Comparison of ENCODE assay signal across 15 cellular contexts in genomic region chr17:75509528-75510258, GRCh38. TPM values are rescaled to one million over a fixed set of nuclear protein-coding genes. Genes with fewer than 3 reads are reported as not detected.
DNase-seq lines count a peak whose midpoint lies in the region; ATAC-seq and TF ChIP-seq lines count a peak whose summit lies in the region.
"Had no signal": no experiment of that assay in that cellular context is flagged by ENCODE, and none has a peak within 500 bp of the region (broad histone marks: within the 10 kb centered on the region; RNA-seq: fewer than 3 reads in every experiment).

No MANE protein-coding gene starts in this region.

- no peak for DNase-seq in colonic mucosa
- DNase-seq in left ventricle myocardium inferior, result peak; percentile 75
- no peak for DNase-seq in osteocyte (ENCODE audit: extremely low spot score, unreplicated experiment)
- peak; percentile 69 for DNase-seq in upper lobe of right lung
- DNase-seq in midbrain (lab: John Stamatoyannopoulos, UW), result no peak
- DNase-seq in kidney glomerular epithelial cell (lab: John Stamatoyannopoulos, UW), result no peak
- DNase-seq in NCI-H82 treated with DMSO at 0.1 percent for 48 hours (lab: John Stamatoyannopoulos, UW; ENCODE audit: unreplicated experiment), result no peak
- no peak for DNase-seq in HEK293T (ENCODE audit: extremely low spot score)
- DNase-seq: activated naive CD4-positive, alpha-beta T cell; DND-41; left colon; NCI-H146 had no signal

- H3K27ac Mint-ChIP-seq in osteocyte (ENCODE audit: unreplicated experiment), result peak overlapping the region; percentile 60
- H3K27ac Mint-ChIP-seq: CD14-positive monocyte had no signal

- H3K9me3 Mint-ChIP-seq in osteocyte (ENCODE audit: unreplicated experiment), result no peaks in the 10 kb centered on the region

- H3K4me1 Mint-ChIP-seq in osteocyte (ENCODE audit: unreplicated experiment), result peaks cover 40% of the 10 kb centered on the region
- H3K4me1 Mint-ChIP-seq: CD14-positive monocyte had no signal

- H3K27me3 ChIP-seq in colonic mucosa (no peaks in the 10 kb centered on the region), left ventricle myocardium inferior (ENCODE audit: low read depth) (no peaks in the 10 kb centered on the region), upper lobe of right lung (no peaks in the 10 kb centered on the region)

- no peak overlapping the region for H3K4me3 Mint-ChIP-seq in osteocyte (ENCODE audit: unreplicated experiment)
- H3K4me3 Mint-ChIP-seq: CD14-positive monocyte had no signal

- TF ChIP-seq CTCF in colonic mucosa (IDR thresholded peaks at IDR 0.05), result no peak
- TF ChIP-seq CTCF in left ventricle myocardium inferior (IDR thresholded peaks at IDR 0.05; ENCODE audit: borderline replicate concordance), result peak; percentile 8
- TF ChIP-seq CTCF in osteocyte (IDR thresholded peaks at IDR 0.05), result no peak
- no peak for TF ChIP-seq CTCF in upper lobe of right lung (IDR thresholded peaks at IDR 0.05)

- CTCF ChIA-PET in HEK293T (lab: Yijun Ruan, JAX), result no interaction called here

- POLR2A ChIA-PET in HEK293T (lab: Yijun Ruan, JAX), result interaction anchor here (0.7 to 1.5 kb wide), 3 partner anchors 23 to 270 kb away, joined by 3 to 5 read pairs (median 5); partner anchors contain the start of gene MIF4GD

- H3K36me3 Mint-ChIP-seq in osteocyte (ENCODE audit: unreplicated experiment), result peaks cover 9% of the 10 kb centered on the region
- H3K36me3 Mint-ChIP-seq: CD14-positive monocyte had no signal

- H3K9ac ChIP-seq in colonic mucosa (ENCODE audit: low read depth in 2 of 2, low read length in 2 of 2), result peak overlapping the region; percentile 14 to 46

- H3K36me3 ChIP-seq in colonic mucosa (no peaks in the 10 kb centered on the region), left ventricle myocardium inferior (peaks cover 68% of the 10 kb centered on the region), upper lobe of right lung (peaks cover 22% of the 10 kb centered on the region)

- no peaks in the 10 kb centered on the region for H3K9me3 ChIP-seq in colonic mucosa
- no peaks in the 10 kb centered on the region for H3K9me3 ChIP-seq in left ventricle myocardium inferior (replicated peaks)
- H3K9me3 ChIP-seq in upper lobe of right lung, result no peaks in the 10 kb centered on the region

- H3K4me1 ChIP-seq in colonic mucosa (peaks cover 13% of the 10 kb centered on the region), left ventricle myocardium inferior (peaks cover 87% of the 10 kb centered on the region), upper lobe of right lung (peaks cover 31% of the 10 kb centered on the region)

- H3K27ac ChIP-seq in colonic mucosa (no peak overlapping the region), left ventricle myocardium inferior (replicated peaks) (peak overlapping the region; percentile 96), upper lobe of right lung (peak overlapping the region; percentile 67)
- H3K27ac ChIP-seq: HL-60 had no signal

- no peaks in the 10 kb centered on the region for H3K27me3 Mint-ChIP-seq in osteocyte (ENCODE audit: unreplicated experiment)

- H3K4me3 ChIP-seq in colonic mucosa, result no peak overlapping the region
- peak overlapping the region; percentile 95 for H3K4me3 ChIP-seq in left ventricle myocardium inferior
- peak overlapping the region; percentile 87 for H3K4me3 ChIP-seq in upper lobe of right lung

- peak; percentile 43 for ATAC-seq in upper lobe of right lung
- ATAC-seq: SK-N-SH treated with all-trans-retinoic acid at 6 μM for 48 hours had no signal

- intact Hi-C loops in colonic mucosa (cut with DNase I) (loop anchor here (5.0 kb wide), 1 partner anchor 82 kb away; no protein-coding TSS in a partner anchor), left ventricle myocardium inferior (cut with micrococcal nuclease) (loop anchor here (10.0 kb wide), 1 partner anchor 85 kb away; no protein-coding TSS in a partner anchor), upper lobe of right lung (cut with DNase I) (loop anchor here (10.0 kb wide), 1 partner anchor 85 kb away; no protein-coding TSS in a partner anchor)

TF ChIP-seq in HEK293T, 16 proteins besides CTCF, POLR2A, EP300 and RAD21:
- no peak for TF ChIP-seq SP1 (IDR thresholded peaks at IDR 0.05)
- no peak for TF ChIP-seq CTBP1 (IDR thresholded peaks at IDR 0.05; ENCODE audit: borderline replicate concordance)
- TF ChIP-seq FOXM1 (IDR thresholded peaks at IDR 0.05; ENCODE audit: borderline replicate concordance), result no peak
- TF ChIP-seq HDGF (IDR thresholded peaks at IDR 0.05; ENCODE audit: borderline replicate concordance), result no peak
- no peak for TF ChIP-seq SUZ12 (IDR thresholded peaks at IDR 0.05)
- TF ChIP-seq, protein P1, sequence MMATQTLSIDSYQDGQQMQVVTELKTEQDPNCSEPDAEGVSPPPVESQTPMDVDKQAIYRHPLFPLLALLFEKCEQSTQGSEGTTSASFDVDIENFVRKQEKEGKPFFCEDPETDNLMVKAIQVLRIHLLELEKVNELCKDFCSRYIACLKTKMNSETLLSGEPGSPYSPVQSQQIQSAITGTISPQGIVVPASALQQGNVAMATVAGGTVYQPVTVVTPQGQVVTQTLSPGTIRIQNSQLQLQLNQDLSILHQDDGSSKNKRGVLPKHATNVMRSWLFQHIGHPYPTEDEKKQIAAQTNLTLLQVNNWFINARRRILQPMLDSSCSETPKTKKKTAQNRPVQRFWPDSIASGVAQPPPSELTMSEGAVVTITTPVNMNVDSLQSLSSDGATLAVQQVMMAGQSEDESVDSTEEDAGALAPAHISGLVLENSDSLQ (IDR thresholded peaks at IDR 0.05), result no peak
- TF ChIP-seq FOXK2 (IDR thresholded peaks at IDR 0.05), result no peak
- TF ChIP-seq LEF1 (IDR thresholded peaks at IDR 0.05; ENCODE audit: borderline replicate concordance), result no peak
- no peak for TF ChIP-seq NFRKB (IDR thresholded peaks at IDR 0.05)
- no peak for TF ChIP-seq ELF4 (IDR thresholded peaks at IDR 0.05)
- TF ChIP-seq ARNT (IDR thresholded peaks at IDR 0.05), result no peak
- TF ChIP-seq BHLHE40 (IDR thresholded peaks at IDR 0.05; ENCODE audit: borderline replicate concordance), result no peak
- no peak for TF ChIP-seq FOXA1 (IDR thresholded peaks at IDR 0.05)
- no peak for TF ChIP-seq L3MBTL2 (conservative IDR thresholded peaks at IDR 0.05)
- TF ChIP-seq TARDBP (IDR thresholded peaks at IDR 0.05), result no peak
- no peak for TF ChIP-seq ZNF384 (IDR thresholded peaks at IDR 0.05)

RNA-seq across cellular contexts. Expression of gene CASKIN2, which starts 5.6 kb away (rescaled TPM):
- total RNA-seq in colonic mucosa (10 to 100 TPM; 26.5 to 28.6 TPM), left ventricle myocardium inferior (34.3 TPM), osteocyte (28.1 and 32.6 TPM in 2 replicates), upper lobe of right lung (101 TPM)

RNA-seq across cellular contexts. Expression of gene TSEN54, which starts 6.6 kb away (rescaled TPM):
- total RNA-seq in colonic mucosa, result 10 to 100 TPM; 29.7 to 50.7 TPM
- 6.8 TPM for total RNA-seq in left ventricle myocardium inferior
- 12.6 and 23.3 TPM in 2 replicates for total RNA-seq in osteocyte
- total RNA-seq in upper lobe of right lung, result 21.6 TPM

RNA-seq across cellular contexts. Expression of gene LLGL2, which starts 15.8 kb away (rescaled TPM):
- total RNA-seq in colonic mucosa, result 100 to 1,000 TPM; 401 to 497 TPM
- 2.0 TPM for total RNA-seq in left ventricle myocardium inferior
- total RNA-seq in osteocyte, result 2.4 and 3.3 TPM in 2 replicates
- 133 TPM for total RNA-seq in upper lobe of right lung

RNA-seq across cellular contexts. Expression of gene TMEM94, which starts 53.3 kb away (rescaled TPM):
- 10 to 100 TPM; 88.3 to 95.7 TPM for total RNA-seq in colonic mucosa
- total RNA-seq in left ventricle myocardium inferior, result 38.8 TPM
- 71.2 and 78.4 TPM in 2 replicates for total RNA-seq in osteocyte
- total RNA-seq in upper lobe of right lung, result 79.1 TPM

Comparison
In these comparisons a context has a peak if more than half of its experiments do, and no peak if none do; other contexts are left out.
1. DNase-seq: peak in left ventricle myocardium inferior (single experiment) and upper lobe of right lung (single experiment); none in colonic mucosa (single experiment), osteocyte (single experiment), midbrain (single experiment), kidney glomerular epithelial cell (single experiment), NCI-H82 treated with DMSO at 0.1 percent for 48 hours (single experiment) and HEK293T (single experiment).
2. RNA of gene LLGL2, which starts 15.8 kb away (total RNA-seq): 401 to 497 TPM in colonic mucosa and 133 TPM in upper lobe of right lung (single experiment); 2.4 to 3.3 TPM in osteocyte and 2.0 TPM in left ventricle myocardium inferior (single experiment); every median in the first group is over 10 times any median in the second.